19 cellular contexts compared by ENCODE assay signal in the genomic region with DNA sequence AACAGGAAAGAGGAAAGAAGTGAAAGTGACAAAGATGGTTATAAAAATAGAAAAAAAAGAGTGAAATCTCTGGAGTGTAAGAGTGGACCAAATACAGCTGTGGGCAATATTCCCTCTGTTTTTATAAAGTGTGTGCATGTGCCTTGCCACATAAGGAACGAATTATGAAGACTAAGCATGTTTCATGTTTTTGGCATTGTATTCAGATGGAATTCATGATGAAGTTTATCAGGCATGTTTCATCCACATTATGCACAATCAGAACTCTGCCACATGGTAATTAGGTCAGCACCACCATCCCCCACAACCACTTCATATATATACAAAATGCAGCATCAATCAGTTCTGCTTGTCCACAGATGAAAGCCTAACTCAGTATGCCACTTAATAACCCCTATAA.
DNase-seq lines count a peak whose midpoint lies in the region; ATAC-seq and TF ChIP-seq lines count a peak whose summit lies in the region.
"Had no signal": no experiment of that assay in that cellular context is flagged by ENCODE, and none has a peak within 500 bp of the region (broad histone marks: within the 10 kb centered on the region; RNA-seq: fewer than 3 reads in every experiment).

No MANE protein-coding gene starts in this region.

- no peak overlapping the region for H3K27ac Mint-ChIP-seq in activated naive CD8-positive, alpha-beta T cell treated with anti-CD3 and anti-CD28 coated beads, Interleukin-2, amount 50 U/mL, for 24 hours
- H3K27ac Mint-ChIP-seq: CD4-positive, CD25-positive, alpha-beta regulatory T cell; GM23338 had no signal

- no peak overlapping the region for H3K9ac ChIP-seq in BLaER1

- peaks cover 1% of the 10 kb centered on the region for H3K27me3 Mint-ChIP-seq in activated naive CD8-positive, alpha-beta T cell treated with anti-CD3 and anti-CD28 coated beads, Interleukin-2, amount 50 U/mL, for 24 hours
- H3K27me3 Mint-ChIP-seq: CD4-positive, CD25-positive, alpha-beta regulatory T cell had no signal

- H3K9me3 Mint-ChIP-seq in activated naive CD8-positive, alpha-beta T cell treated with anti-CD3 and anti-CD28 coated beads, Interleukin-2, amount 50 U/mL, for 24 hours = no peaks in the 10 kb centered on the region
- H3K9me3 Mint-ChIP-seq: GM23338 had no signal

- H4K20me1 ChIP-seq in BLaER1 = no peaks in the 10 kb centered on the region

- H3K27me3 ChIP-seq in BLaER1 = no peaks in the 10 kb centered on the region

- no peaks in the 10 kb centered on the region for H3K4me1 Mint-ChIP-seq in activated naive CD8-positive, alpha-beta T cell treated with anti-CD3 and anti-CD28 coated beads, Interleukin-2, amount 50 U/mL, for 24 hours
- H3K4me1 Mint-ChIP-seq: CD4-positive, CD25-positive, alpha-beta regulatory T cell had no signal

- DNase-seq in MV-4-11 (lab: John Stamatoyannopoulos, UW) (peak; percentile 38), caudate nucleus (lab: John Stamatoyannopoulos, UW) (no peak), fibroblast of the aortic adventitia (ENCODE audit: low read depth) (peak; percentile 61), NCI-H146 treated with DMSO at 0.1 percent for 48 hours (lab: John Stamatoyannopoulos, UW; ENCODE audit: unreplicated experiment) (no peak), ecto neural progenitor cell (ENCODE audit: low spot score) (no peak)
- DNase-seq in activated naive CD8-positive, alpha-beta T cell treated with anti-CD3 and anti-CD28 coated beads, Interleukin-2, amount 50 U/mL, for 24 hours = no peak
- DNase-seq in activated CD8-positive, alpha-beta memory T cell treated with anti-CD3 and anti-CD28 coated beads, Interleukin-2, amount 50 U/mL, for 48 hours = no peak
- DNase-seq: Calu3; CD4-positive, CD25-positive, alpha-beta regulatory T cell; DMS79 treated with DMSO at 0.1 percent for 48 hours; KG1; NCI-H1092; NCI-H1694 treated with DMSO at 0.1 percent for 48 hours; NCI-H2171; NCI-H446 treated with DMSO at 0.1 percent for 48 hours; NCI-H774; Right ventricle myocardium superior had no signal

- TF ChIP-seq CTCF in fibroblast of the aortic adventitia (IDR thresholded peaks at IDR 0.05; ENCODE audit: insufficient read depth, low read length) = no peak

- H3K27ac ChIP-seq in BLaER1 (no peak overlapping the region), caudate nucleus (ENCODE audit: low read depth, low read length) (peak overlapping the region; percentile 9)

- peaks cover 21% of the 10 kb centered on the region for H3K4me1 ChIP-seq in BLaER1

- no peak overlapping the region for H3K4me3 ChIP-seq in BLaER1
- no peak overlapping the region for H3K4me3 ChIP-seq in fibroblast of the aortic adventitia (ENCODE audit: low read depth, low read length)
- H3K4me3 ChIP-seq: GM23338 had no signal

- no peak overlapping the region for H3K4me3 Mint-ChIP-seq in activated naive CD8-positive, alpha-beta T cell treated with anti-CD3 and anti-CD28 coated beads, Interleukin-2, amount 50 U/mL, for 24 hours
- H3K4me3 Mint-ChIP-seq: CD4-positive, CD25-positive, alpha-beta regulatory T cell; GM23338 had no signal

- ATAC-seq in activated naive CD8-positive, alpha-beta T cell treated with anti-CD3 and anti-CD28 coated beads, Interleukin-2, amount 50 U/mL, for 24 hours = no peak
- ATAC-seq: GM23338 had no signal

- H3K9me3 ChIP-seq in BLaER1 = no peaks in the 10 kb centered on the region

- peak overlapping the region; percentile 51 for H3K4me2 ChIP-seq in BLaER1
- H3K4me2 ChIP-seq: GM23338 had no signal

- H3K36me3 ChIP-seq in BLaER1 = no peaks in the 10 kb centered on the region

- H3K36me3 Mint-ChIP-seq in activated naive CD8-positive, alpha-beta T cell treated with anti-CD3 and anti-CD28 coated beads, Interleukin-2, amount 50 U/mL, for 24 hours (ENCODE audit: low read depth) = no peaks in the 10 kb centered on the region
- H3K36me3 Mint-ChIP-seq: CD4-positive, CD25-positive, alpha-beta regulatory T cell had no signal

Comparison
In these comparisons a context has a peak if more than half of its experiments do, and no peak if none do; other contexts are left out.
1. DNase-seq: peak in MV-4-11 (single experiment) and fibroblast of the aortic adventitia (single experiment); none in caudate nucleus (0 of 61), activated naive CD8-positive, alpha-beta T cell treated with anti-CD3 and anti-CD28 coated beads, Interleukin-2, amount 50 U/mL, for 24 hours (single experiment), NCI-H146 treated with DMSO at 0.1 percent for 48 hours (single experiment), ecto neural progenitor cell (single experiment) and activated CD8-positive, alpha-beta memory T cell treated with anti-CD3 and anti-CD28 coated beads, Interleukin-2, amount 50 U/mL, for 48 hours (single experiment).